ENCODE assay signal across 25 cellular contexts in the genomic region with DNA sequence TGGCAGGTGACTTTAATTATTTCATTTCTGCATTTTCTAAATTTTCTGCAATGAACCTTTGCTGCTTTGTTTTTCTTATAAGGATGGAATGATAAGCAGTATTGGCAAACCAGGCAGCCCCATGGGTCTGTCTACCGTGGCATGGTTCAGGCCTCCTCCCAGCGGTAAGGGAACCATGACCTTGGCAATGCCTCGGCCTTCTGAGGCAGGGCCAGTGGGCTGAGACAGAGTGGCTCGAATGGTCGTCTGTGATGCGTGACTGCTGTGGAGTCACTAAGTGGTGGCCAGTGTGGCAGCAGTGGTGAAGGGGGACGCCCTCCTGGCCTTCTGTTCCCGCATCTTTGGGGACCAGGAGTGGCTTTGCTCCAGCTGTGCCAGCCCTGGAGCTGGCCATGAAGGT. TPM values are rescaled to one million over a fixed set of nuclear protein-coding genes. Genes with fewer than 3 reads are reported as not detected.
DNase-seq lines count a peak whose midpoint lies in the region; ATAC-seq, FAIRE-seq and TF ChIP-seq lines count a peak whose summit lies in the region.
"Had no signal": no experiment of that assay in that cellular context is flagged by ENCODE, and none has a peak within 500 bp of the region (broad histone marks: within the 10 kb centered on the region; RNA-seq: fewer than 3 reads in every experiment).

No MANE protein-coding gene starts in this region.

- no peak for TF ChIP-seq CTCF in lower lobe of right lung (IDR thresholded peaks at IDR 0.05)

- DNase-seq in cardiac septum (ENCODE audit: low spot score), result peak; percentile 60
- DNase-seq in right cardiac atrium, result no peak
- peak; percentile 15 for DNase-seq in lower lobe of right lung
- peak; percentile 52 for DNase-seq in posterior vena cava (ENCODE audit: low spot score)
- DNase-seq in HTR-8/SVneo (ENCODE audit: insufficient read length, low spot score), result no peak
- no peak for DNase-seq in activated naive CD4-positive, alpha-beta T cell treated with Interleukin-2 at 50 U/mL for 16 hours
- DNase-seq in activated CD4-positive, alpha-beta T cell treated with anti-CD3 and anti-CD28 coated beads, Interleukin-2, amount 50 U/mL, for 48 hours, result no peak
- DNase-seq: 8988T; ACHN; AML-193; BE2C; CD4-positive, alpha-beta T cell; CD8-positive, alpha-beta memory T cell; DMS 273 treated with DMSO at 0.1 percent for 48 hours; DMS79; EL; GDM1; H9 had no signal

- ATAC-seq in right cardiac atrium (no peak), lower lobe of right lung (no peak)
- ATAC-seq: A549, GM12878, GM23338, HCT116 had no signal

- no peaks in the 10 kb centered on the region for H3K36me3 ChIP-seq in lower lobe of right lung
- H3K36me3 ChIP-seq: BE2C had no signal

- H3K4me3 ChIP-seq in right cardiac atrium (ENCODE audit: low read length) (no peak overlapping the region), lower lobe of right lung (no peak overlapping the region)
- H3K4me3 ChIP-seq: A549; BLaER1 treated with 17β-estradiol and CSF1 and Interleukin-3, amounts not matched to agents 10 nM and 100 nM; GM12878; GM23338 had no signal

- WGBS in right cardiac atrium, result 92% methylated on average over 8 of the region's 8 CpGs

- H3K27me3 ChIP-seq in right cardiac atrium (ENCODE audit: control insufficient read depth, insufficient read depth) (no peaks in the 10 kb centered on the region), lower lobe of right lung (ENCODE audit: low read depth) (peaks cover 3% of the 10 kb centered on the region)
- H3K27me3 ChIP-seq: BE2C; BLaER1 treated with 17β-estradiol and CSF1 and Interleukin-3, amounts not matched to agents 10 nM and 100 nM had no signal

- intact Hi-C loops in cardiac septum (cut with DNase I), result no loop called here
- intact Hi-C loops in right cardiac atrium (cut with DNase I), result no loop called here
- intact Hi-C loops in lower lobe of right lung (cut with DNase I), result no loop called here
- intact Hi-C loops in posterior vena cava (cut with DNase I), result no loop called here

- H3K27ac ChIP-seq in right cardiac atrium (ENCODE audit: low read length) (no peak overlapping the region), lower lobe of right lung (no peak overlapping the region)
- H3K27ac ChIP-seq: A549; BLaER1 treated with 17β-estradiol and CSF1 and Interleukin-3, amounts not matched to agents 10 nM and 100 nM had no signal

- H3K4me1 ChIP-seq in right cardiac atrium (ENCODE audit: control insufficient read depth, insufficient read depth, low read length) (no peaks in the 10 kb centered on the region), lower lobe of right lung (no peaks in the 10 kb centered on the region)
- H3K4me1 ChIP-seq: A549, BE2C had no signal

- H3K9me3 ChIP-seq in right cardiac atrium (ENCODE audit: control insufficient read depth, low read length), result no peaks in the 10 kb centered on the region
- no peaks in the 10 kb centered on the region for H3K9me3 ChIP-seq in lower lobe of right lung
- H3K9me3 ChIP-seq: A549, BE2C had no signal

- FAIRE-seq in HTR-8/SVneo (lab: Jason Lieb, UNC), result no peak
- FAIRE-seq: A549, D721Med, GM12878, GM18507 had no signal

RNA-seq across cellular contexts. Expression of a gene that starts 43.6 kb away (rescaled TPM):
- total RNA-seq in cardiac septum, result 43.5 TPM
- 10 to 100 TPM; 28.2 to 36.8 (median 32.5) TPM for total RNA-seq in right cardiac atrium
- 30.9 TPM for polyA plus RNA-seq in right cardiac atrium
- 25.7 TPM for total RNA-seq in lower lobe of right lung
- total RNA-seq in posterior vena cava, result 10 to 100 TPM; 22.2 to 22.6 TPM

Comparison
In these comparisons a context has a peak if more than half of its experiments do, and no peak if none do; other contexts are left out.
1. DNase-seq: peak in cardiac septum (single experiment), lower lobe of right lung (single experiment) and posterior vena cava (single experiment); none in right cardiac atrium (0 of 3), HTR-8/SVneo (single experiment), activated naive CD4-positive, alpha-beta T cell treated with Interleukin-2 at 50 U/mL for 16 hours (single experiment) and activated CD4-positive, alpha-beta T cell treated with anti-CD3 and anti-CD28 coated beads, Interleukin-2, amount 50 U/mL, for 48 hours (0 of 2).